ENCODE assay signal across 1 cellular context in genomic region chr5:149561848-149562247, GRCh38.
TF ChIP-seq lines count a peak whose summit lies in the region.

No MANE protein-coding gene starts in this region.

TF ChIP-seq in H1, 55 proteins besides CTCF, POLR2A, EP300 and RAD21 (continued from another document):
- TF ChIP-seq ATF3 (IDR thresholded peaks at IDR 0.05; ENCODE audit: insufficient read depth, low read depth, low read length): no peak
- no peak for TF ChIP-seq TCF12 (IDR thresholded peaks at IDR 0.05; ENCODE audit: low read depth, low read length)
